ENCODE assay signal across 22 cellular contexts in the genomic region with DNA sequence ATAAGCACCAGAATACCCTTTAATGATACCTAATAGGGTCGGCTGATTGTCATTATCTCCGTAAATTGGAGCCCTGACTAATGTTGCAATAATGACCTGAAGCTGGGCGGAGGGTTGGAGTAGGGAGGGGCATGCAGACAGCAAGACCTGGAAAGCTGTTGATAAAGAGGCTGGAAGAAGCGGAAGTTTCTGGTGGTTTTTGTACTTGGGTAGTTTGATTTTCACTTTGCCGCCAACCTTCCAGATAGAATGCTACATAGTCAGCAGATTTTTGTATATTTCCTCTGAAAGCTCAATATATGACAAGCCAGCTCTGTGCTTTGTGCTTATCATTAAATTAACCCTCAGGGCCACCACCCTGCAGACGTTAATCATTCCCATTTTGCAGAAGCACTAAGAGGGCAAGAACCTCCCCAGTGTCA. TPM values are rescaled to one million over a fixed set of nuclear protein-coding genes. Genes with fewer than 3 reads are reported as not detected.
"Had no signal": no experiment of that assay in that cellular context is flagged by ENCODE, and none has a peak within 500 bp of the region (broad histone marks: within the 10 kb centered on the region; RNA-seq: fewer than 3 reads in every experiment).

No MANE protein-coding gene starts in this region.

- H3K79me2 ChIP-seq: parathyroid adenoma had no signal

- H3K4me3 ChIP-seq: dorsolateral prefrontal cortex, tibial artery, vagina had no signal

- H3K9ac ChIP-seq: parathyroid adenoma had no signal

- H3K4me1 ChIP-seq: foreskin keratinocyte, parathyroid adenoma, tibial artery, vagina had no signal

- DNase-seq: activated CD4-positive, alpha-beta memory T cell treated with anti-CD3 and anti-CD28 coated beads, Interleukin-2, amount 10 ng/mL, durations not matched to agents 7 days and 5 days; activated CD4-positive, alpha-beta T cell treated with anti-CD3 and anti-CD28 coated beads for 48 hours; activated CD4-positive, CD25-positive, alpha-beta regulatory T cell; activated CD8-positive, alpha-beta memory T cell treated with anti-CD3 and anti-CD28 coated beads, Interleukin-2, amount 10 ng/mL, durations not matched to agents 7 days and 5 days; activated naive CD4-positive, alpha-beta T cell treated with Interleukin-2 at 50 U/mL for 16 hours; activated naive CD8-positive, alpha-beta T cell treated with anti-CD3 and anti-CD28 coated beads, Interleukin-2, amount 10 ng/mL, durations not matched to agents 7 days and 5 days; amygdala; dorsolateral prefrontal cortex; endodermal cell; foreskin keratinocyte; glutamatergic neuron; hypothalamus; natural killer cell; stimulated activated CD8-positive, alpha-beta memory T cell treated with anti-CD3 and anti-CD28 coated beads, Interleukin-4, amount 100 ng/mL, for 48 hours; stimulated activated naive CD8-positive, alpha-beta T cell treated with anti-CD3 and anti-CD28 coated beads, Interleukin-15, Interleukin-2, amounts not matched to agents 100 U/mL and 50 U/mL, for 24 hours; substantia nigra; tibial artery had no signal

- H3K27me3 ChIP-seq: dorsolateral prefrontal cortex, foreskin keratinocyte, tibial artery, vagina had no signal

- H3K27ac ChIP-seq: epithelial cell of prostate, foreskin keratinocyte, parathyroid adenoma, tibial artery, vagina had no signal

- FAIRE-seq: TTC549 had no signal

- H3K9me3 ChIP-seq: tibial artery, vagina had no signal

- H3K36me3 ChIP-seq: tibial artery, vagina had no signal

RNA-seq across cellular contexts. Expression of a gene that starts 34.9 kb away (rescaled TPM):
- total RNA-seq: activated CD4-positive, alpha-beta memory T cell treated with anti-CD3 and anti-CD28 coated beads, Interleukin-2, amount 10 ng/mL, durations not matched to agents 7 days and 5 days; activated CD8-positive, alpha-beta memory T cell treated with anti-CD3 and anti-CD28 coated beads, Interleukin-2, amount 10 ng/mL, durations not matched to agents 7 days and 5 days; activated naive CD8-positive, alpha-beta T cell treated with anti-CD3 and anti-CD28 coated beads, Interleukin-2, amount 10 ng/mL, durations not matched to agents 7 days and 5 days; foreskin keratinocyte; mesenteric fat pad; natural killer cell; vagina had no signal
- polyA plus RNA-seq: foreskin keratinocyte had no signal
